In genomic region chr1:94247146-94248094, GRCh38 we compare ENCODE assay signal across 8 cellular contexts. TPM values are rescaled to one million over a fixed set of nuclear protein-coding genes. Genes with fewer than 3 reads are reported as not detected.
DNase-seq lines count a peak whose midpoint lies in the region; ATAC-seq and TF ChIP-seq lines count a peak whose summit lies in the region.

No MANE protein-coding gene starts in this region.

- POLR2A ChIA-PET in activated CD8-positive, alpha-beta T cell treated with anti-CD3 and anti-CD28 coated beads, Interleukin-2, amount 10 ng/mL, durations not matched to agents 7 days and 5 days (lab: Charles Lee): no interaction called here

- CTCF ChIA-PET in activated CD8-positive, alpha-beta T cell treated with anti-CD3 and anti-CD28 coated beads, Interleukin-2, amount 10 ng/mL, durations not matched to agents 7 days and 5 days (lab: Charles Lee): no interaction called here

- peaks cover 58% of the 10 kb centered on the region for H3K27me3 Mint-ChIP-seq in activated CD8-positive, alpha-beta T cell treated with anti-CD3 and anti-CD28 coated beads, Interleukin-2, amount 10 ng/mL, durations not matched to agents 7 days and 5 days (ENCODE audit: low read depth)
- H3K27me3 Mint-ChIP-seq in nephron (ENCODE audit: low read depth): peaks cover 74% of the 10 kb centered on the region

- ATAC-seq in activated CD8-positive, alpha-beta T cell treated with anti-CD3 and anti-CD28 coated beads, Interleukin-2, amount 10 ng/mL, durations not matched to agents 7 days and 5 days: peak; percentile 81

- peak; percentile 60 for DNase-seq in activated CD8-positive, alpha-beta memory T cell treated with anti-CD3 and anti-CD28 coated beads for 24 hours
- DNase-seq in activated CD8-positive, alpha-beta memory T cell treated with anti-CD3 and anti-CD28 coated beads, Interleukin-2, amount 50 U/mL, for 4 hours: no peak
- DNase-seq in HFF-Myc (ENCODE audit: extremely low read depth, low read depth) (no peak), NCI-H2029 treated with DMSO at 0.1 percent for 48 hours (lab: John Stamatoyannopoulos, UW) (peak; percentile 41), fibroblast of peridontal ligament (ENCODE audit: extremely low read depth) (peak; percentile 39), Kasumi-1 (lab: John Stamatoyannopoulos, UW) (no peak)
- peak; percentile 25 for DNase-seq in activated CD8-positive, alpha-beta T cell treated with anti-CD3 and anti-CD28 coated beads, Interleukin-2, amount 10 ng/mL, durations not matched to agents 7 days and 5 days

- H3K27ac Mint-ChIP-seq in activated CD8-positive, alpha-beta T cell treated with anti-CD3 and anti-CD28 coated beads, Interleukin-2, amount 10 ng/mL, durations not matched to agents 7 days and 5 days: no peak overlapping the region
- H3K27ac Mint-ChIP-seq in nephron: peak overlapping the region; percentile 39 to 92 (median 76)

- peak overlapping the region; percentile 42 for H3K4me3 Mint-ChIP-seq in activated CD8-positive, alpha-beta T cell treated with anti-CD3 and anti-CD28 coated beads, Interleukin-2, amount 10 ng/mL, durations not matched to agents 7 days and 5 days
- H3K4me3 Mint-ChIP-seq in nephron: peak overlapping the region; percentile 85 to 93 (median 91)

- H3K4me3 ChIP-seq in HFF-Myc (replicated peaks; ENCODE audit: low read depth, low read length): peak overlapping the region; percentile 57

- H3K36me3 Mint-ChIP-seq in activated CD8-positive, alpha-beta T cell treated with anti-CD3 and anti-CD28 coated beads, Interleukin-2, amount 10 ng/mL, durations not matched to agents 7 days and 5 days (ENCODE audit: low read depth): no peaks in the 10 kb centered on the region
- H3K36me3 Mint-ChIP-seq in nephron (ENCODE audit: low read depth): peaks cover 14% of the 10 kb centered on the region

- TF ChIP-seq CTCF in HFF-Myc (IDR thresholded peaks at IDR 0.05; ENCODE audit: low read depth, low read length, missing control alignments): no peak
- no peak for TF ChIP-seq CTCF in nephron (IDR thresholded peaks at IDR 0.05; ENCODE audit: unreplicated experiment in 3 of 3)

- H3K4me1 Mint-ChIP-seq in activated CD8-positive, alpha-beta T cell treated with anti-CD3 and anti-CD28 coated beads, Interleukin-2, amount 10 ng/mL, durations not matched to agents 7 days and 5 days (ENCODE audit: low read depth): peaks cover 10% of the 10 kb centered on the region
- H3K4me1 Mint-ChIP-seq in nephron: no peaks in the 10 kb centered on the region

- H3K9me3 Mint-ChIP-seq in activated CD8-positive, alpha-beta T cell treated with anti-CD3 and anti-CD28 coated beads, Interleukin-2, amount 10 ng/mL, durations not matched to agents 7 days and 5 days (ENCODE audit: insufficient read depth): peaks cover 7% of the 10 kb centered on the region
- H3K9me3 Mint-ChIP-seq in nephron: peaks cover 14% of the 10 kb centered on the region

RNA-seq across cellular contexts. Expression of gene ARHGAP29, which starts 10.0 kb away (rescaled TPM):
- not detected for total RNA-seq in activated CD8-positive, alpha-beta T cell treated with anti-CD3 and anti-CD28 coated beads, Interleukin-2, amount 10 ng/mL, durations not matched to agents 7 days and 5 days

Comparison
In these comparisons a context has a peak if more than half of its experiments do, and no peak if none do; other contexts are left out.
1. DNase-seq: peak in activated CD8-positive, alpha-beta memory T cell treated with anti-CD3 and anti-CD28 coated beads for 24 hours (single experiment), NCI-H2029 treated with DMSO at 0.1 percent for 48 hours (single experiment), activated CD8-positive, alpha-beta T cell treated with anti-CD3 and anti-CD28 coated beads, Interleukin-2, amount 10 ng/mL, durations not matched to agents 7 days and 5 days (single experiment) and fibroblast of peridontal ligament (single experiment); none in activated CD8-positive, alpha-beta memory T cell treated with anti-CD3 and anti-CD28 coated beads, Interleukin-2, amount 50 U/mL, for 4 hours (single experiment), HFF-Myc (single experiment) and Kasumi-1 (0 of 2).